16 cellular contexts compared by ENCODE assay signal in the genomic region with DNA sequence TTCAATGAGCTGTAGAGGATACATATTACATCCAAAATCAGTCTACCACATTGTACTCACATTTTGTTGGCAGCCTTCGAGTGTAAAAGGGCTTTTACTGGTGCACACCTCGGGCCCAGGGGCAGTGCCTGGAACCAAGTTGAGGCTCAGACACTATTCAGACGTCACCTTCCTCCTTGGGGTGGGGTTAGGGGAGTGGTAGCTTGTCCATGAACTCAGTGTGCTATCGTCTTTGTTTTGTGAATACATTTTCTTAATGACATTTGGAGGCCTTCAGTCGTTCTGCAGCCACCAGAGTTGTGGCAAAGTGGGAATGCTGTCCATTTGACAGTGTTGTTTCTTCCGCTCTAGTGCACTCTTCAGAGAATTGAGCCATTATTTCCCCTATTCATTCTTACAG.
DNase-seq lines count a peak whose midpoint lies in the region; TF ChIP-seq lines count a peak whose summit lies in the region.
"Had no signal": no experiment of that assay in that cellular context is flagged by ENCODE, and none has a peak within 500 bp of the region (broad histone marks: within the 10 kb centered on the region; RNA-seq: fewer than 3 reads in every experiment).

No MANE protein-coding gene starts in this region.

- H3K4me1 ChIP-seq in transverse colon: peaks cover 0 to 19% (median 8%) of the 10 kb centered on the region in 4 donors
- H3K4me1 ChIP-seq: BE2C had no signal

- H3K36me3 Mint-ChIP-seq in mesothelial cell of epicardium: peaks cover 17% of the 10 kb centered on the region
- H3K36me3 Mint-ChIP-seq in type B pancreatic cell: peaks cover 31% of the 10 kb centered on the region

- H3K27ac Mint-ChIP-seq in mesothelial cell of epicardium (peak overlapping the region; percentile 16), type B pancreatic cell (peak overlapping the region; percentile 82)
- H3K27ac Mint-ChIP-seq: CD4-positive, alpha-beta T cell had no signal

- intact Hi-C loops in transverse colon (cut with DNase I; ENCODE audit: low total_unique reads): no loop called here

- WGBS in transverse colon (ENCODE audit: low coverage in 1 of 2), 2 donors: 77 to 100% methylated on average over 1 to 6 of the region's 6 CpGs

- no peak for TF ChIP-seq EP300 in transverse colon (IDR thresholded peaks at IDR 0.05; ENCODE audit: low read depth)

- no peak for TF ChIP-seq CTCF in coronary artery (IDR thresholded peaks at IDR 0.05)
- TF ChIP-seq CTCF in mesothelial cell of epicardium (IDR thresholded peaks at IDR 0.05; ENCODE audit: unreplicated experiment): no peak
- TF ChIP-seq CTCF in type B pancreatic cell (conservative IDR thresholded peaks at IDR 0.05): no peak
- no peak for TF ChIP-seq CTCF in transverse colon (IDR thresholded peaks at IDR 0.05)

- H3K4me3 Mint-ChIP-seq in mesothelial cell of epicardium (no peak overlapping the region), type B pancreatic cell (no peak overlapping the region)
- H3K4me3 Mint-ChIP-seq: CD4-positive, alpha-beta T cell; H9 had no signal

- H3K36me3 ChIP-seq in transverse colon: no peaks in the 10 kb centered on the region

- H3K9me3 ChIP-seq in transverse colon: no peaks in the 10 kb centered on the region
- H3K9me3 ChIP-seq: BE2C had no signal

- no peak overlapping the region for H3K4me3 ChIP-seq in coronary artery
- H3K4me3 ChIP-seq in transverse colon: no peak overlapping the region
- H3K4me3 ChIP-seq: PC-9 had no signal

- in situ Hi-C loops in transverse colon (cut with MboI; ENCODE audit: low pct_ligation_motif_present in 1 of 4, low pct_unique_long_range_greater_than_20kb in 1 of 4, low sequenced_read_pairs in 3 of 4): loop anchor here in 2 of 4 donors (25.0 kb wide), 1 partner anchor 381 kb away; no protein-coding TSS in a partner anchor

- no peaks in the 10 kb centered on the region for H3K9me3 Mint-ChIP-seq in mesothelial cell of epicardium
- H3K9me3 Mint-ChIP-seq in type B pancreatic cell: no peaks in the 10 kb centered on the region
- H3K9me3 Mint-ChIP-seq: CD4-positive, alpha-beta T cell; H9 had no signal

- TF ChIP-seq POLR2A in transverse colon (IDR thresholded peaks at IDR 0.05): no peak

- H3K27me3 ChIP-seq in transverse colon: no peaks in the 10 kb centered on the region
- H3K27me3 ChIP-seq: BE2C had no signal

- H3K27ac ChIP-seq in coronary artery (peak overlapping the region; percentile 3 to 18), transverse colon (peak overlapping the region in 1 of 4 donors; percentile 2)
- H3K27ac ChIP-seq: HL-60, PC-9 had no signal

- DNase-seq in M059J (ENCODE audit: low read depth): peak; percentile 36
- DNase-seq in coronary artery (ENCODE audit: low spot score): no peak
- DNase-seq in mesothelial cell of epicardium (ENCODE audit: low spot score in 2 of 2, unreplicated experiment in 2 of 2): no peak
- no peak for DNase-seq in type B pancreatic cell (ENCODE audit: extremely low spot score, unreplicated experiment)
- DNase-seq in hippocampal formation (lab: John Stamatoyannopoulos, UW): no peak
- DNase-seq in transverse colon: no peak
- DNase-seq in cortex of kidney (lab: John Stamatoyannopoulos, UW): no peak
- DNase-seq: BE2C; Calu3; CD4-positive, alpha-beta T cell; H9; NCI-H187 treated with DMSO at 0.1 percent for 48 hours; NCI-H446; NCI-H774; PC-9 had no signal

- H3K4me1 Mint-ChIP-seq in mesothelial cell of epicardium: peaks cover 20% of the 10 kb centered on the region
- H3K4me1 Mint-ChIP-seq in type B pancreatic cell (ENCODE audit: unreplicated experiment): peaks cover 31% of the 10 kb centered on the region

- H3K27me3 Mint-ChIP-seq in mesothelial cell of epicardium (ENCODE audit: low read depth): no peaks in the 10 kb centered on the region
- H3K27me3 Mint-ChIP-seq in type B pancreatic cell: no peaks in the 10 kb centered on the region
- H3K27me3 Mint-ChIP-seq: CD4-positive, alpha-beta T cell had no signal
